ENCODE assay signal across 11 cellular contexts in the genomic region with DNA sequence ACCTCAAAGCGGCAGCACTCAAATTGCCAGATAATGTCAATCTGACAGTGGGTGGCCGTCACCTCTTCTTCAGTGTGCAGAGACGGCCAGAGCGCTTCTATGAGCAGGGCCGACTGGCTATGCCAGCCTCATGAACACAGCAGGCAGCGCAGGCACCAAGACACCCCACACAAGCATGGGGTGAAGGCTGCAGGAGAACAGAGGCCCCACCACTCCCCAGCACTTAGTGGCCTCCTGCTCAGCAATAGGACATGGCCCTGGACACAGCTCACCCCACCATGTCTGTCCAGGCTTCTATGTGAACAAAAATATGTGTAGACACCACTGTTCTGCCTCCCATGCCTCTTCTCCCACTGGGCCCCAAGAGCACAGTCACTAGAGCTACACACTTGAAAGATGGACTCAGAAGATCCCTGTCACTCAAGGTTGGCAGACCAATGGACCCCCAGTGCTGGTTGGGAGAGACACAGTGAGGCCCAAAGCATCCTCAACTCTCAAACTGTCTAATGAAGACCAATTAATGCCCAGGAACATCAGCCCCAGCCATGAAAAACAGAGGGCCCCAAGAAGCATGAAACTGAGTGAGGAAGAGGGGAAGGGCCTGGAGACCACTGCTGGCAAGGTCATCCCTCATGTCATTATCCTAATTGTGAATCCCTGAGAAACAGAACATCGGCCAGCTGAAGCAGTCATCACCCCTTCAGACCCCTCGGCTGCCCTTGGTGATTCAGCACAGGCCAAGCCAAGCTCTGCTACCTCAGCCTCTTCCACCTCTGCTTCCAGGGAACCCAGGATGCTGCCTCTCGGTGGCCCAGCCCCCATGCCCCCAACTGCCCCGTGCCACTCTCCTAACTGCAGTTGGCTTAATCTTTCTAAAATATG.
"Had no signal": no experiment of that assay in that cellular context is flagged by ENCODE, and none has a peak within 500 bp of the region (broad histone marks: within the 10 kb centered on the region; RNA-seq: fewer than 3 reads in every experiment).

No MANE protein-coding gene starts in this region.

- H3K4me3 ChIP-seq: cardiac muscle cell, gastroesophageal sphincter, hepatocyte, smooth muscle cell had no signal

- H3K36me3 ChIP-seq: cardiac muscle cell, gastroesophageal sphincter had no signal

- H3K27me3 ChIP-seq: cardiac muscle cell, hepatocyte had no signal

- H2AFZ ChIP-seq: hepatocyte had no signal

- H3K4me2 ChIP-seq: hepatocyte, smooth muscle cell had no signal

- H3K9me3 ChIP-seq: gastroesophageal sphincter had no signal

- H3K4me1 ChIP-seq: gastroesophageal sphincter had no signal

- ATAC-seq: effector memory CD8-positive, alpha-beta T cell; gastroesophageal sphincter; right cardiac atrium; T-helper 17 cell had no signal

- DNase-seq: activated CD4-positive, alpha-beta T cell treated with anti-CD3 and anti-CD28 coated beads, Interleukin-2, amount 10 ng/mL, durations not matched to agents 7 days and 5 days; activated naive CD4-positive, alpha-beta T cell treated with anti-CD3 and anti-CD28 coated beads, Interleukin-2, amount 10 ng/mL, durations not matched to agents 7 days and 5 days; cortex of kidney; effector memory CD8-positive, alpha-beta T cell; right cardiac atrium; substantia nigra; T-helper 17 cell had no signal

- H3K79me2 ChIP-seq: hepatocyte had no signal

- H3K27ac ChIP-seq: cardiac muscle cell, gastroesophageal sphincter, hepatocyte had no signal
